31 cellular contexts compared by ENCODE assay signal in the genomic region with DNA sequence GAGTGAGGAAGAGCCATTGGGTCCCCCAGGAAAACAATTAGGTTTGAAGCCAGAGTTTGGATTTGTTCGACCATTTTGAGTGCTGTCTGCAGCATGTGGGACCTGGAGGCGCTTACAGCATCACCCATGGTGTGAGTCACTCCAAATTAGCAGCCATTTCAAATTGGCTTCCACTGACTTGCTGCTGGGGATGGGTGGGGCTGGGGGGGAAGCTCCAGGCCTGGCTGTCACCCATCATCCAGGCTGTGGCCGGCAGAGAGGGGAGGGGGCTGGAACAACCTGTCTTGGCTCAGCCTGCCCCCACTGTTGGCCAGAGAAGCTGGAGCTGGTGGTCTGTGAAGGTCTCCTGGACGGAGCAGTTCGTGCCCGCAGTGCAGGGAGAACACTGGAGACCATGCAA. TPM values are rescaled to one million over a fixed set of nuclear protein-coding genes. Genes with fewer than 3 reads are reported as not detected.
DNase-seq lines count a peak whose midpoint lies in the region; ATAC-seq, FAIRE-seq and TF ChIP-seq lines count a peak whose summit lies in the region.
"Had no signal": no experiment of that assay in that cellular context is flagged by ENCODE, and none has a peak within 500 bp of the region (broad histone marks: within the 10 kb centered on the region; RNA-seq: fewer than 3 reads in every experiment).

No MANE protein-coding gene starts in this region.

- H3K4me1 ChIP-seq in HepG2 (ENCODE audit: insufficient read depth, low read length) (peaks cover 80% of the 10 kb centered on the region), right lobe of liver (peaks cover 0 to 77% (median 19%) of the 10 kb centered on the region in 4 donors), foreskin keratinocyte (no peaks in the 10 kb centered on the region)
- H3K4me1 ChIP-seq: adrenal gland had no signal

- H3K4me3 Mint-ChIP-seq in activated naive CD8-positive, alpha-beta T cell treated with anti-CD3 and anti-CD28 coated beads, Interleukin-2, amount 50 U/mL, for 24 hours, result no peak overlapping the region
- H3K4me3 Mint-ChIP-seq: activated CD4-positive, alpha-beta T cell treated with anti-CD3 and anti-CD28 coated beads for 36 hours; activated CD8-positive, alpha-beta T cell treated with anti-CD3 and anti-CD28 coated beads for 36 hours; activated naive CD4-positive, alpha-beta T cell treated with anti-CD3 and anti-CD28 coated beads for 36 hours; CD8-positive, alpha-beta memory T cell; nephron progenitor cell had no signal

- peaks cover 32% of the 10 kb centered on the region for H3K79me2 ChIP-seq in HepG2 (ENCODE audit: insufficient read depth, low read length)

- no peak for DNase-seq in HepG2 (ENCODE audit: low spot score)
- DNase-seq in right lobe of liver, result no peak
- peak; percentile 80 for DNase-seq in NCI-H69 (lab: John Stamatoyannopoulos, UW)
- DNase-seq in foreskin keratinocyte, result no peak
- no peak for DNase-seq in activated naive CD8-positive, alpha-beta T cell treated with anti-CD3 and anti-CD28 coated beads, Interleukin-2, amount 50 U/mL, for 24 hours
- DNase-seq in NCI-H1048 (lab: John Stamatoyannopoulos, UW), result no peak
- no peak for DNase-seq in effector CD8-positive, alpha-beta T cell (lab: John Stamatoyannopoulos, UW)
- no peak for DNase-seq in ureter (ENCODE audit: low spot score)
- DNase-seq: activated CD4-positive, alpha-beta T cell treated with anti-CD3 and anti-CD28 coated beads for 36 hours; activated CD8-positive, alpha-beta T cell treated with anti-CD3 and anti-CD28 coated beads for 36 hours; activated naive CD4-positive, alpha-beta T cell treated with anti-CD3 and anti-CD28 coated beads for 36 hours; adrenal gland; CD8-positive, alpha-beta memory T cell; effector CD4-positive, alpha-beta T cell; foreskin melanocyte; left colon; mesenchymal stem cell; NCI-H1417 treated with DMSO at 0.1 percent for 48 hours; NCI-H2081 treated with DMSO at 0.1 percent for 48 hours; NCI-H226; NCI-H82; nephron progenitor cell; ovary; SJCRH30; small intestine; stimulated activated naive CD4-positive, alpha-beta T cell; SW 1271; testis; uterus had no signal

- H3K9me3 ChIP-seq in HepG2 (ENCODE audit: low read length) (no peaks in the 10 kb centered on the region), right lobe of liver (no peaks in the 10 kb centered on the region)
- H3K9me3 ChIP-seq: adrenal gland, breast epithelium, HAP-1, ovary, SJCRH30, testis, uterus had no signal

- TF ChIP-seq RAD21 in HepG2 (CRISPR knock-in tag; IDR thresholded peaks at IDR 0.05), result no peak

- no peak overlapping the region for H2AFZ ChIP-seq in HepG2 (ENCODE audit: low read length)

- H3K27me3 Mint-ChIP-seq in activated naive CD8-positive, alpha-beta T cell treated with anti-CD3 and anti-CD28 coated beads, Interleukin-2, amount 50 U/mL, for 24 hours, result no peaks in the 10 kb centered on the region
- H3K27me3 Mint-ChIP-seq: activated CD4-positive, alpha-beta T cell treated with anti-CD3 and anti-CD28 coated beads for 36 hours; activated CD8-positive, alpha-beta T cell treated with anti-CD3 and anti-CD28 coated beads for 36 hours; CD8-positive, alpha-beta memory T cell had no signal

- in situ Hi-C loops in HepG2 (cut with HindIII; ENCODE audit: extremely low pct_ligation_motif_present, low pct_unique_long_range_greater_than_20kb), result no loop called here

- no peak for FAIRE-seq in HepG2 (lab: Jason Lieb, UNC)
- FAIRE-seq: small intestine had no signal

- H3K4me1 Mint-ChIP-seq in activated naive CD8-positive, alpha-beta T cell treated with anti-CD3 and anti-CD28 coated beads, Interleukin-2, amount 50 U/mL, for 24 hours, result no peaks in the 10 kb centered on the region

- 94% methylated on average over 2 of the region's 6 CpGs for WGBS in HepG2 (ENCODE audit: low lambda C conversion rate)
- WGBS in right lobe of liver (ENCODE audit: insufficient coverage, low coverage, low lambda C conversion rate, missing lambda C conversion rate), result 62% methylated on average over 2 of the region's 6 CpGs

- no peak overlapping the region for H3K4me3 ChIP-seq in HepG2 (replicated peaks in 1 of 3; ENCODE audit: insufficient read depth in 1 of 3, low read depth in 2 of 3, low read length in 3 of 3)
- H3K4me3 ChIP-seq in right lobe of liver, result no peak overlapping the region
- H3K4me3 ChIP-seq: adrenal gland, breast epithelium, HAP-1, ovary, SJCRH30, testis, uterus had no signal

- H3K4me2 ChIP-seq in HepG2 (ENCODE audit: low read depth, low read length), result no peak overlapping the region; the same call in 1 of the 2 replicates

- CTCF ChIA-PET in HepG2 (lab: Yijun Ruan, JAX; ENCODE audit: low intra/inter-chr PET ratio, low total read pairs), result no interaction called here

- H3K36me3 ChIP-seq in HepG2 (replicated peaks in 1 of 2; ENCODE audit: control insufficient read depth in 1 of 2, insufficient read depth in 2 of 2, low read length in 2 of 2) (peaks cover 0 to 14% of the 10 kb centered on the region in 2 experiments; a peak in 4 of 5 replicates), right lobe of liver (no peaks in the 10 kb centered on the region)
- H3K36me3 ChIP-seq: adrenal gland, breast epithelium, HAP-1, ovary, uterus had no signal

- no peaks in the 10 kb centered on the region for H3K27me3 ChIP-seq in HepG2 (ENCODE audit: control insufficient read depth in 1 of 2, insufficient read depth in 2 of 2, low read length in 2 of 2)
- H3K27me3 ChIP-seq in right lobe of liver, result no peaks in the 10 kb centered on the region
- H3K27me3 ChIP-seq in foreskin keratinocyte, result no peaks in the 10 kb centered on the region
- H3K27me3 ChIP-seq: adrenal gland, breast epithelium, ovary, SJCRH30, testis, uterus had no signal

- H3K27ac ChIP-seq in HepG2 (ENCODE audit: extremely low read length, insufficient read depth, low read length) (peak overlapping the region; percentile 8), right lobe of liver (peak overlapping the region in 1 of 3 donors; percentile 93), foreskin keratinocyte (no peak overlapping the region)
- H3K27ac ChIP-seq: adrenal gland, breast epithelium, ovary, SJCRH30, testis had no signal

- intact Hi-C loops in HepG2 (cut with micrococcal nuclease; ENCODE audit: unreplicated experiment), result no loop called here
- intact Hi-C loops in right lobe of liver (cut with DNase I), result no loop called here

- no peak overlapping the region for H3K27ac Mint-ChIP-seq in activated naive CD8-positive, alpha-beta T cell treated with anti-CD3 and anti-CD28 coated beads, Interleukin-2, amount 50 U/mL, for 24 hours
- H3K27ac Mint-ChIP-seq: activated CD4-positive, alpha-beta T cell treated with anti-CD3 and anti-CD28 coated beads for 36 hours; activated CD8-positive, alpha-beta T cell treated with anti-CD3 and anti-CD28 coated beads for 36 hours; activated naive CD4-positive, alpha-beta T cell treated with anti-CD3 and anti-CD28 coated beads for 36 hours; CD8-positive, alpha-beta memory T cell; nephron progenitor cell had no signal

- no peaks in the 10 kb centered on the region for H3K9me3 Mint-ChIP-seq in activated naive CD8-positive, alpha-beta T cell treated with anti-CD3 and anti-CD28 coated beads, Interleukin-2, amount 50 U/mL, for 24 hours
- H3K9me3 Mint-ChIP-seq: activated CD8-positive, alpha-beta T cell treated with anti-CD3 and anti-CD28 coated beads for 36 hours; activated naive CD4-positive, alpha-beta T cell treated with anti-CD3 and anti-CD28 coated beads for 36 hours; nephron progenitor cell had no signal

- TF ChIP-seq CTCF in HepG2 (CRISPR knock-in tag; IDR thresholded peaks at IDR 0.05) (no peak), right lobe of liver (IDR thresholded peaks at IDR 0.05) (no peak), foreskin keratinocyte (conservative IDR thresholded peaks at IDR 0.05) (no peak)

- TF ChIP-seq POLR2A in HepG2 (IDR thresholded peaks at IDR 0.05; ENCODE audit: insufficient read depth in 1 of 2, low read depth in 2 of 2, low read length in 2 of 2) (no peak), right lobe of liver (IDR thresholded peaks at IDR 0.05) (no peak)

- ATAC-seq in HepG2 (no peak), right lobe of liver (no peak), foreskin keratinocyte (peak; percentile 83)
- ATAC-seq in activated naive CD8-positive, alpha-beta T cell treated with anti-CD3 and anti-CD28 coated beads, Interleukin-2, amount 50 U/mL, for 24 hours, result no peak
- ATAC-seq: activated CD4-positive, alpha-beta T cell treated with anti-CD3 and anti-CD28 coated beads for 36 hours; activated CD8-positive, alpha-beta T cell treated with anti-CD3 and anti-CD28 coated beads for 36 hours; left colon had no signal

- BruUV-seq in HepG2 (replicated peaks; lab: Mats Ljungman, UMichigan), result no TSS peak

- H3K9ac ChIP-seq in HepG2 (ENCODE audit: insufficient read depth, low read depth, low read length), result no peak overlapping the region

- H3K36me3 Mint-ChIP-seq in activated naive CD8-positive, alpha-beta T cell treated with anti-CD3 and anti-CD28 coated beads, Interleukin-2, amount 50 U/mL, for 24 hours (ENCODE audit: low read depth), result no peaks in the 10 kb centered on the region
- H3K36me3 Mint-ChIP-seq: CD8-positive, alpha-beta memory T cell had no signal

- POLR2A ChIA-PET in HepG2 (lab: Yijun Ruan, JAX), result no interaction called here

- H4K20me1 ChIP-seq in HepG2 (ENCODE audit: insufficient read depth, low read length), result no peaks in the 10 kb centered on the region

- TF ChIP-seq EP300 in HepG2 (IDR thresholded peaks at IDR 0.05; ENCODE audit: low read depth in 2 of 2, low read length in 2 of 2), result no peak
- no peak for TF ChIP-seq EP300 in HepG2 (CRISPR knock-in tag; IDR thresholded peaks at IDR 0.05; ENCODE audit: borderline replicate concordance)

RNA-seq across cellular contexts. Expression of a gene that starts 11.1 kb away (rescaled TPM):
- total RNA-seq in HepG2 (2016; rRNA removed; fragmentation: Illumina TruSeq; extraction: Trizol), result 11.6 and 18.1 TPM in 2 replicates
- total RNA-seq in HepG2 (2016; cell fraction: cytosol; rRNA removed; fragmentation: Illumina TruSeq; extraction: Trizol; ENCODE audit: low read depth), result 2.5 and 3.1 TPM in 2 replicates
- total RNA-seq in HepG2 (2016; cell fraction: insoluble cytoplasmic fraction; rRNA removed; fragmentation: Illumina TruSeq; extraction: Trizol), result 9.6 and 21.5 TPM in 2 replicates
- 4.4 and 4.6 TPM in 2 replicates for total RNA-seq in HepG2 (2016; cell fraction: membrane; rRNA removed; fragmentation: Illumina TruSeq; extraction: Trizol)
- 16.9 and 19.5 TPM in 2 replicates for total RNA-seq in HepG2 (2016; cell fraction: nucleus; rRNA removed; fragmentation: Illumina TruSeq; extraction: Trizol)
- polyA plus RNA-seq in HepG2 (2011; rRNA removed), result 42.3 and 58.2 TPM in 2 replicates
- polyA plus RNA-seq in HepG2 (2011; cell fraction: cytosol; rRNA removed), result 38.6 and 41.6 TPM in 2 replicates
- 55.3 and 55.7 TPM in 2 replicates for polyA plus RNA-seq in HepG2 (2011; cell fraction: nucleus; rRNA removed)
- 27.2 and 58.7 TPM in 2 replicates for polyA plus RNA-seq in HepG2 (2012)
- 2.2 and 3.0 TPM in 2 replicates for polyA plus RNA-seq in HepG2 (2016; cell fraction: cytosol; fragmentation: Illumina TruSeq; extraction: Trizol; ENCODE audit: low read depth)
- polyA plus RNA-seq in HepG2 (2016; cell fraction: insoluble cytoplasmic fraction; fragmentation: Illumina TruSeq; extraction: Trizol; ENCODE audit: low read depth), result 9.6 and 13.8 TPM in 2 replicates
- 4.1 TPM in 2 replicates for polyA plus RNA-seq in HepG2 (2016; cell fraction: membrane; fragmentation: Illumina TruSeq; extraction: Trizol; ENCODE audit: low read depth)
- 31.0 and 34.1 TPM in 2 replicates for polyA plus RNA-seq in HepG2 (2016; cell fraction: nucleus; fragmentation: Illumina TruSeq; extraction: Trizol; ENCODE audit: insufficient read depth, low read depth)
- polyA minus RNA-seq in HepG2 (2011; rRNA and poly(A)+ RNA removed; ENCODE audit: low replicate concordance), result 9.4 and 96.3 TPM in 2 replicates
- polyA minus RNA-seq in HepG2 (2011; cell fraction: cytosol; rRNA and poly(A)+ RNA removed), result 25.1 and 32.3 TPM in 2 replicates
- 27.2 and 29.7 TPM in 2 replicates for polyA minus RNA-seq in HepG2 (2011; cell fraction: nucleus; rRNA and poly(A)+ RNA removed)
- 10 to 100 TPM; 23.7 to 53.2 (median 39.8) TPM for total RNA-seq in right lobe of liver
- total RNA-seq in foreskin keratinocyte, result 17.9 and 19.2 TPM in 2 replicates
- polyA plus RNA-seq in foreskin keratinocyte, result 16.2 and 19.0 TPM in 2 replicates
- 53.0 TPM for total RNA-seq in ureter
- polyA plus RNA-seq: CD8-positive, alpha-beta memory T cell had no signal
